ENCODE assay signal across 16 cellular contexts in the genomic region with DNA sequence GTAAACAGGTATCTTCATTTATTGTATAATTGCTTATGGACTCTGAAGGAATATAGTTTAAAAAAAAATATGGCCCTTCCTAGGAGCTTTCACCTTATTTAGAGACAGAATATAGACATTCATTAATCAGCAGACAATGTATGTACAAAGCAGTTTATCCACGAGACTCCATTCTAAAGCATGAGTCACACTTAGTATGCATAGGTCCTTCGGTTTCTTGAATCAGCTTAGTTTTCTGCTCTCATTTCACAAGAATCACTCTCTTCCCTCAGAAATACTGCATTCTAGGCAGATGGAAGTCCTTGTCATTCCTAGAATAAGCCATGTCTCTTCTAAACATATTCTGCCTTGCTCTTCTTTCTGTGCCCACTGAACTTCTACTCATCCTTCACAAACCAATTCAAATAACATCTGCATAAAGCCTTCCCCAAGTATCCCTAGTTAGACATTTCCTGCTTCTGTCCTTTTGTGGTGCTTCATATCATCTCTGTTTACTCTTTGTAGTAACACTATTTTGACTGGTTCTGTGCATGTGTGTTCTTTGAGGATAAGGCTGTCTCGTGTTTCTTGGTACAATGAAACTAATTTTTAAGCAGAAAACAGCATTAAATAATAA.
A peak's percentile ranks its signal among the peaks of the same experiment; 100 is the strongest.
DNase-seq lines count a peak whose midpoint lies in the region; ATAC-seq and TF ChIP-seq lines count a peak whose summit lies in the region.
"Had no signal": no experiment of that assay in that cellular context is flagged by ENCODE, and none has a peak within 500 bp of the region (broad histone marks: within the 10 kb centered on the region; RNA-seq: fewer than 3 reads in every experiment).

No MANE protein-coding gene starts in this region.

- no peaks in the 10 kb centered on the region for H3K9me3 ChIP-seq in AG04450 (ENCODE audit: control insufficient read depth, insufficient read depth, low read length)
- H3K9me3 ChIP-seq: ovary had no signal

- no peak overlapping the region for H3K27ac ChIP-seq in AG04450 (ENCODE audit: low read depth, low read length)
- H3K27ac ChIP-seq: ovary had no signal

- H3K27me3 ChIP-seq in AG04450 (ENCODE audit: control insufficient read depth, insufficient read depth, low read length) = no peaks in the 10 kb centered on the region
- H3K27me3 ChIP-seq: ovary had no signal

- POLR2A ChIA-PET in AG04450 (lab: Yijun Ruan, JAX) = no interaction called here

- TF ChIP-seq CTCF in AG04450 (IDR thresholded peaks at IDR 0.05; ENCODE audit: low read depth, low read length) = no peak

- DNase-seq in AG04450 (ENCODE audit: low read depth, low spot score) (peak; percentile 23), HPDE6-E6E7 (ENCODE audit: extremely low spot score) (peak; percentile 11), astrocyte of the hippocampus (ENCODE audit: low read depth, low spot score) (peak; percentile 17), foreskin melanocyte (peak; percentile 60), HK-2 (ENCODE audit: unreplicated experiment) (no peak)
- no peak for DNase-seq in central memory CD4-positive, alpha-beta T cell
- DNase-seq: activated CD4-positive, alpha-beta T cell treated with anti-CD3 and anti-CD28 coated beads, Interleukin-2, amount 10 ng/mL, durations not matched to agents 7 days and 5 days; amygdala; DMS79 treated with DMSO at 0.1 percent for 48 hours; effector CD4-positive, alpha-beta T cell; NCI-H187; ovary; RPMI8226 had no signal

- ATAC-seq in HG03159 (IDR thresholded peaks at IDR 0.05; ENCODE audit: unreplicated experiment) = no peak
- ATAC-seq in HG02571 (IDR thresholded peaks at IDR 0.05; ENCODE audit: unreplicated experiment) = no peak
- ATAC-seq: HCT116 had no signal

- no peak overlapping the region for H3K4me3 ChIP-seq in AG04450 (ENCODE audit: low read depth, low read length)
- H3K4me3 ChIP-seq: ovary had no signal

- CTCF ChIA-PET in AG04450 (lab: Charles Lee) = no interaction called here

Comparison
In these comparisons a context has a peak if more than half of its experiments do, and no peak if none do; other contexts are left out.
1. DNase-seq: peak in AG04450 (single experiment), HPDE6-E6E7 (single experiment), astrocyte of the hippocampus (single experiment) and foreskin melanocyte (single experiment); none in central memory CD4-positive, alpha-beta T cell (single experiment) and HK-2 (single experiment).